Comparison of ENCODE assay signal across 25 cellular contexts in genomic region chr9:75109210-75109839, GRCh38. TPM values are rescaled to one million over a fixed set of nuclear protein-coding genes. Genes with fewer than 3 reads are reported as not detected.
DNase-seq lines count a peak whose midpoint lies in the region; ATAC-seq, FAIRE-seq and TF ChIP-seq lines count a peak whose summit lies in the region.
"Had no signal": no experiment of that assay in that cellular context is flagged by ENCODE, and none has a peak within 500 bp of the region (broad histone marks: within the 10 kb centered on the region; RNA-seq: fewer than 3 reads in every experiment).

No MANE protein-coding gene starts in this region.

- peaks cover 33% of the 10 kb centered on the region for H3K4me1 ChIP-seq in PC-9 (replicated peaks; ENCODE audit: insufficient read depth)
- peaks cover 10% of the 10 kb centered on the region for H3K4me1 ChIP-seq in skeletal muscle satellite cell (ENCODE audit: control insufficient read depth, insufficient read depth, low read length)
- H3K4me1 ChIP-seq in pancreas, result peaks cover 0 to 16% (median 5%) of the 10 kb centered on the region in 3 donors

- no peaks in the 10 kb centered on the region for H3K9me3 Mint-ChIP-seq in central memory CD8-positive, alpha-beta T cell
- H3K9me3 Mint-ChIP-seq: activated CD4-positive, alpha-beta memory T cell treated with anti-CD3 and anti-CD28 coated beads, Interleukin-2, amount 10 ng/mL, durations not matched to agents 7 days and 5 days; neural crest cell had no signal

- no peaks in the 10 kb centered on the region; the same call in 1 of the 2 replicates for H3K9me2 ChIP-seq in PC-9 (ENCODE audit: insufficient read depth)

- CTCF ChIA-PET in PC-9 (lab: Charles Lee), result no interaction called here

- DNase-seq in PC-9 (no peak), iris pigment epithelial cell (ENCODE audit: low read depth) (peak; percentile 29), GM12892 (ENCODE audit: insufficient read length) (no peak), pancreas (no peak), NOMO-1 (lab: John Stamatoyannopoulos, UW; ENCODE audit: unreplicated experiment in 2 of 2) (no peak)
- no peak for DNase-seq in central memory CD8-positive, alpha-beta T cell (ENCODE audit: low spot score in 2 of 2)
- DNase-seq: activated naive CD4-positive, alpha-beta T cell; activated T-cell treated with anti-CD3 and anti-CD28 coated beads for 4 hours; gastrocnemius medialis; H7; NCI-H146; NCI-H510A treated with DMSO at 0.1 percent for 48 hours; stimulated activated CD4-positive, alpha-beta T cell treated with anti-CD3 and anti-CD28 coated beads, Interleukin-2, amount 100 ng/mL, for 48 hours; stimulated activated naive CD8-positive, alpha-beta T cell treated with anti-CD3 and anti-CD28 coated beads, Interleukin-15, Interleukin-2, amounts not matched to agents 100 U/mL and 50 U/mL, for 24 hours; T1000; thyroid gland had no signal

- H3K9me3 ChIP-seq in PC-9 (ENCODE audit: insufficient read depth, low read depth) (no peaks in the 10 kb centered on the region), skeletal muscle satellite cell (replicated peaks; ENCODE audit: low read length) (no peaks in the 10 kb centered on the region), pancreas (no peaks in the 10 kb centered on the region)
- H3K9me3 ChIP-seq: gastrocnemius medialis, thyroid gland had no signal

- H3K27ac Mint-ChIP-seq in central memory CD8-positive, alpha-beta T cell (ENCODE audit: low read depth), result peak overlapping the region; percentile 38
- H3K27ac Mint-ChIP-seq: progenitor cell of endocrine pancreas had no signal

- H3K4me2 ChIP-seq in PC-9 (no peak overlapping the region), skeletal muscle satellite cell (ENCODE audit: low read length) (peak overlapping the region; percentile 64)

- no peak for FAIRE-seq in GM12892 (lab: Jason Lieb, UNC)
- FAIRE-seq in pancreas (lab: Jason Lieb, UNC), result no peak
- FAIRE-seq: RCC 7860 had no signal

- H3K79me2 ChIP-seq in PC-9 (ENCODE audit: low read depth), result peaks cover 62% of the 10 kb centered on the region

- BruUV-seq in PC-9 (replicated peaks; lab: Mats Ljungman, UMichigan), result no TSS peak

- no peak for ATAC-seq in central memory CD8-positive, alpha-beta T cell (replicated peaks; ENCODE audit: extremely low read depth, poor library complexity, severe bottlenecking)
- ATAC-seq in pancreas, result no peak
- ATAC-seq in HG03045 (IDR thresholded peaks at IDR 0.05; ENCODE audit: unreplicated experiment), result no peak
- ATAC-seq: stimulated activated naive CD8-positive, alpha-beta T cell treated with anti-CD3 and anti-CD28 coated beads, Interleukin-15, Interleukin-2, amounts not matched to agents 100 U/mL and 50 U/mL, for 24 hours had no signal

- H3F3A ChIP-seq in PC-9 (ENCODE audit: insufficient read depth, low read depth), result peaks cover 31% of the 10 kb centered on the region

- H3K4me3 ChIP-seq in PC-9, result no peak overlapping the region
- H3K4me3 ChIP-seq in skeletal muscle satellite cell (ENCODE audit: low read length), result no peak overlapping the region
- H3K4me3 ChIP-seq in pancreas, result no peak overlapping the region
- H3K4me3 ChIP-seq: cardiac muscle cell, gastrocnemius medialis, skin epidermis, thyroid gland had no signal

- no peaks in the 10 kb centered on the region for H3K36me3 ChIP-seq in PC-9 (ENCODE audit: low read depth)
- H3K36me3 ChIP-seq in skeletal muscle satellite cell (ENCODE audit: insufficient read depth, low read length), result no peaks in the 10 kb centered on the region
- H3K36me3 ChIP-seq in pancreas, result no peaks in the 10 kb centered on the region
- H3K36me3 ChIP-seq: cardiac muscle cell, gastrocnemius medialis, thyroid gland had no signal

- POLR2A ChIA-PET in PC-9 (lab: Charles Lee; ENCODE audit: unreplicated experiment), result no interaction called here

- no peak overlapping the region for H3K9ac ChIP-seq in skeletal muscle satellite cell (ENCODE audit: low read depth, low read length)

- no peak for TF ChIP-seq CTCF in PC-9 (conservative IDR thresholded peaks at IDR 0.05)
- TF ChIP-seq CTCF in pancreas (IDR thresholded peaks at IDR 0.05), result no peak

- TF ChIP-seq POLR2A in GM12892 (IDR thresholded peaks at IDR 0.05; ENCODE audit: low read depth, low read length), result no peak

- no peaks in the 10 kb centered on the region for H4K20me1 ChIP-seq in PC-9 (ENCODE audit: insufficient read depth)

- H3K36me3 Mint-ChIP-seq in central memory CD8-positive, alpha-beta T cell (ENCODE audit: insufficient read depth), result peaks cover 14% of the 10 kb centered on the region

- no peak overlapping the region for H3K4me3 Mint-ChIP-seq in central memory CD8-positive, alpha-beta T cell
- H3K4me3 Mint-ChIP-seq: activated CD4-positive, alpha-beta memory T cell treated with anti-CD3 and anti-CD28 coated beads, Interleukin-2, amount 10 ng/mL, durations not matched to agents 7 days and 5 days; neural crest cell had no signal

- H3K27me3 Mint-ChIP-seq in central memory CD8-positive, alpha-beta T cell, result no peaks in the 10 kb centered on the region
- H3K27me3 Mint-ChIP-seq: activated CD4-positive, alpha-beta memory T cell treated with anti-CD3 and anti-CD28 coated beads, Interleukin-2, amount 10 ng/mL, durations not matched to agents 7 days and 5 days; CD4-positive, alpha-beta memory T cell; progenitor cell of endocrine pancreas had no signal

- intact Hi-C loops in PC-9 (cut with micrococcal nuclease; ENCODE audit: unreplicated experiment) (no loop called here), pancreas (cut with DNase I) (no loop called here)

- no peaks in the 10 kb centered on the region for H3K27me3 ChIP-seq in PC-9 (ENCODE audit: insufficient read depth, low read depth)
- H3K27me3 ChIP-seq in skeletal muscle satellite cell (ENCODE audit: control insufficient read depth, insufficient read depth, low read length), result no peaks in the 10 kb centered on the region
- H3K27me3 ChIP-seq in pancreas, result no peaks in the 10 kb centered on the region
- H3K27me3 ChIP-seq: cardiac muscle cell, gastrocnemius medialis, thyroid gland had no signal

- 93 to 95% methylated on average over 7 of the region's 7 CpGs for WGBS in pancreas, 2 donors

- H3K4me1 Mint-ChIP-seq in central memory CD8-positive, alpha-beta T cell, result peaks cover 62% of the 10 kb centered on the region

- no peak overlapping the region for H2AFZ ChIP-seq in PC-9

- peak overlapping the region; percentile 93 for H3K27ac ChIP-seq in PC-9
- H3K27ac ChIP-seq in pancreas, result no peak overlapping the region
- H3K27ac ChIP-seq: cardiac muscle cell, thyroid gland had no signal

RNA-seq across cellular contexts. Expression of gene OSTF1, which starts 21.0 kb away (rescaled TPM):
- total RNA-seq in PC-9 (2021) (42.0 and 58.4 TPM in 2 replicates), pancreas (10 to 100 TPM in 5 of 6 donors, 1 to 10 TPM in 1; 10.0 to 29.0 (median 13.5) TPM)
- total RNA-seq in skeletal muscle satellite cell (2012; rRNA removed), result 31.4 and 38.9 TPM in 2 replicates
- polyA plus RNA-seq in GM12892 (2012; ENCODE audit: missing spikeins), result 59.5 TPM
- polyA plus RNA-seq in pancreas, result 10 to 100 TPM; 12.3 to 12.7 TPM

RNA-seq across cellular contexts. Expression of gene NMRK1, which starts 21.4 kb away (rescaled TPM):
- total RNA-seq in PC-9 (2021) (35.4 and 36.2 TPM in 2 replicates), pancreas (10 to 100 TPM; 16.8 to 29.8 (median 24.6) TPM)
- total RNA-seq in skeletal muscle satellite cell (2012; rRNA removed), result 6.3 and 11.8 TPM in 2 replicates
- polyA plus RNA-seq in GM12892 (2012; ENCODE audit: missing spikeins), result 6.4 TPM
- polyA plus RNA-seq in pancreas, result 10 to 100 TPM; 58.7 to 76.1 TPM
